In genomic region chr10:49524496-49524895, GRCh38 we compare ENCODE assay signal across 31 cellular contexts.
"Had no signal": no experiment of that assay in that cellular context is flagged by ENCODE, and none has a peak within 500 bp of the region (broad histone marks: within the 10 kb centered on the region; RNA-seq: fewer than 3 reads in every experiment).

No MANE protein-coding gene starts in this region.

- H3K27ac ChIP-seq: body of pancreas, breast epithelium, cardiac muscle cell, WERI-Rb-1 had no signal

- H3K27ac Mint-ChIP-seq: activated B cell treated with CpG ODN at 0.5 μM for 24 hours; activated CD8-positive, alpha-beta T cell treated with anti-CD3 and anti-CD28 coated beads for 36 hours; activated naive CD4-positive, alpha-beta T cell treated with anti-CD3 and anti-CD28 coated beads for 36 hours; activated naive CD8-positive, alpha-beta T cell; activated T-helper 17 cell treated with anti-CD3 and anti-CD28 coated beads, Interleukin-2, amount 50 U/mL, for 72 hours; dendritic cell treated with granulocyte-macrophage colony-stimulating factor and Interleukin-4, amounts not matched to agents 40 ng/mL and 50 ng/mL, for 4 days; endodermal cell; T-helper 17 cell; T-helper 2 cell treated with Interferon-gamma antibody and Interleukin-4, amounts not matched to agents 5 μg/mL and 100 μg/mL, for 36 hours had no signal

- H3K4me1 ChIP-seq: breast epithelium had no signal

- H3K9me3 Mint-ChIP-seq: activated B cell treated with CpG ODN at 0.5 μM for 24 hours; activated CD8-positive, alpha-beta T cell treated with anti-CD3 and anti-CD28 coated beads for 36 hours; activated naive CD4-positive, alpha-beta T cell treated with anti-CD3 and anti-CD28 coated beads for 36 hours; activated T-cell treated with anti-CD3 and anti-CD28 coated beads, Interleukin-2, amount 50 U/mL, for 4 hours; activated T-helper 17 cell treated with anti-CD3 and anti-CD28 coated beads, Interleukin-2, amount 50 U/mL, for 72 hours; dendritic cell treated with granulocyte-macrophage colony-stimulating factor and Interleukin-4, amounts not matched to agents 40 ng/mL and 50 ng/mL, for 4 days; endodermal cell; T-helper 2 cell treated with Interferon-gamma antibody and Interleukin-4, amounts not matched to agents 5 μg/mL and 100 μg/mL, for 36 hours had no signal

- H3K27me3 ChIP-seq: body of pancreas, breast epithelium, cardiac muscle cell, dorsolateral prefrontal cortex had no signal

- H3K36me3 ChIP-seq: WERI-Rb-1 had no signal

- ATAC-seq: activated CD4-positive, CD25-positive, alpha-beta regulatory T cell treated with anti-CD3 and anti-CD28 coated beads, Interleukin-2, amount 50 U/mL, for 24 hours; activated CD8-positive, alpha-beta T cell treated with anti-CD3 and anti-CD28 coated beads for 36 hours; activated T-cell treated with anti-CD3 and anti-CD28 coated beads, Interleukin-2, amount 50 U/mL, for 4 hours; activated T-helper 17 cell treated with anti-CD3 and anti-CD28 coated beads, Interleukin-2, amount 50 U/mL, for 72 hours; body of pancreas; esophagus mucosa; T-helper 17 cell had no signal

- H3K4me3 Mint-ChIP-seq: activated B cell treated with CpG ODN at 0.5 μM for 24 hours; activated CD8-positive, alpha-beta T cell treated with anti-CD3 and anti-CD28 coated beads for 36 hours; activated naive CD4-positive, alpha-beta T cell treated with anti-CD3 and anti-CD28 coated beads for 36 hours; activated naive CD8-positive, alpha-beta T cell; activated T-cell treated with anti-CD3 and anti-CD28 coated beads, Interleukin-2, amount 50 U/mL, for 4 hours; activated T-helper 17 cell treated with anti-CD3 and anti-CD28 coated beads, Interleukin-2, amount 50 U/mL, for 72 hours; dendritic cell treated with granulocyte-macrophage colony-stimulating factor and Interleukin-4, amounts not matched to agents 40 ng/mL and 50 ng/mL, for 4 days; endodermal cell; T-helper 17 cell; T-helper 2 cell treated with Interferon-gamma antibody and Interleukin-4, amounts not matched to agents 5 μg/mL and 100 μg/mL, for 36 hours had no signal

- H3K27me3 Mint-ChIP-seq: activated B cell treated with CpG ODN at 0.5 μM for 24 hours; activated CD8-positive, alpha-beta T cell treated with anti-CD3 and anti-CD28 coated beads for 36 hours; activated naive CD8-positive, alpha-beta T cell; activated T-helper 17 cell treated with anti-CD3 and anti-CD28 coated beads, Interleukin-2, amount 50 U/mL, for 72 hours; dendritic cell treated with granulocyte-macrophage colony-stimulating factor and Interleukin-4, amounts not matched to agents 40 ng/mL and 50 ng/mL, for 4 days; T-helper 17 cell had no signal

- H3K9me3 ChIP-seq: body of pancreas, breast epithelium had no signal

- DNase-seq: activated B cell treated with CpG ODN at 0.5 μM for 24 hours; activated CD4-positive, alpha-beta T cell treated with anti-CD3 and anti-CD28 coated beads for 48 hours; activated CD4-positive, alpha-beta T cell treated with anti-CD3 and anti-CD28 coated beads, Interleukin-2, amount 50 U/mL, for 1 hour; activated CD4-positive, alpha-beta T cell treated with anti-CD3 and anti-CD28 coated beads, Interleukin-2, amount 50 U/mL, for 48 hours; activated CD8-positive, alpha-beta memory T cell treated with anti-CD3 and anti-CD28 coated beads for 24 hours; activated CD8-positive, alpha-beta T cell treated with anti-CD3 and anti-CD28 coated beads for 36 hours; activated effector memory CD4-positive, alpha-beta T cell treated with Interleukin-2 at 50 U/mL for 16 hours; activated naive CD4-positive, alpha-beta T cell treated with anti-CD3 and anti-CD28 coated beads for 36 hours; activated T-cell treated with anti-CD3 and anti-CD28 coated beads, Interleukin-2, amount 50 U/mL, for 4 hours; amniotic stem cell; anterior cingulate cortex; body of pancreas; central memory CD4-positive, alpha-beta T cell; effector memory CD4-positive, alpha-beta T cell; endodermal cell; foreskin fibroblast; hippocampal formation; T-helper 1 cell; T-helper 17 cell; T1000; WERI-Rb-1 had no signal

- H3K4me3 ChIP-seq: body of pancreas, breast epithelium, cardiac muscle cell, coronary artery, dorsolateral prefrontal cortex had no signal

- H3K4me1 Mint-ChIP-seq: activated T-helper 17 cell treated with anti-CD3 and anti-CD28 coated beads, Interleukin-2, amount 50 U/mL, for 72 hours; endodermal cell had no signal
